21 cellular contexts compared by ENCODE assay signal in the genomic region with DNA sequence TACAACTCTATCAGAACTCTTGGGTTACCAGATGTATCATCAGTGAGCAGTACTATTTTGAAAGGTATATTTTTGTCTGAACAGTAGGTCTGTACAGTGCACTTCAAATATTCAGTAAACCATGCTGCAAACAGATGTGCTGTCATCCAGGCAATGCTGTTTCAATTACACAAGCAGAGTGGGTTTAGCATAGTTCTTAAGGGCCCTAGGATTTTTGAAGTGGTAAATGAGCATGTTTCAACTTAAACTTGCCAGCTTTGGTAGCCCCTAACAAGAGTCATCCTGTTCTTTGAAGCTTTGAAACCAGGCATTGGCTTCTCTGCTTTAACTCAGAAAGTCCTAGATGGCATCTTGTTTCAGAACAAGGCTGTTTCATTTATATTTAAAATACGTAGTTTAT.
"Had no signal": no experiment of that assay in that cellular context is flagged by ENCODE, and none has a peak within 500 bp of the region (broad histone marks: within the 10 kb centered on the region; RNA-seq: fewer than 3 reads in every experiment).

No MANE protein-coding gene starts in this region.

- ATAC-seq: effector memory CD8-positive, alpha-beta T cell; esophagus mucosa; gastrocnemius medialis; heart right ventricle; left cardiac atrium; left lung; left ventricle myocardium superior; lower lobe of right lung; mucosa of descending colon; naive thymus-derived CD8-positive, alpha-beta T cell had no signal

- H3K4me3 ChIP-seq: esophagus squamous epithelium, gastrocnemius medialis, heart right ventricle, left lung, lower lobe of right lung, mucosa of descending colon had no signal

- DNase-seq: cortex of kidney; effector CD8-positive, alpha-beta T cell; effector memory CD8-positive, alpha-beta T cell; endodermal cell; erythroblast; esophagus squamous epithelium; foreskin melanocyte; gastrocnemius medialis; glutamatergic neuron; head of caudate nucleus; heart right ventricle; hippocampal formation; left cardiac atrium; left lung; left ventricle myocardium superior; lower lobe of right lung; mesenchymal stem cell; mucosa of descending colon; naive B cell; naive thymus-derived CD8-positive, alpha-beta T cell had no signal
